In the genomic region with DNA sequence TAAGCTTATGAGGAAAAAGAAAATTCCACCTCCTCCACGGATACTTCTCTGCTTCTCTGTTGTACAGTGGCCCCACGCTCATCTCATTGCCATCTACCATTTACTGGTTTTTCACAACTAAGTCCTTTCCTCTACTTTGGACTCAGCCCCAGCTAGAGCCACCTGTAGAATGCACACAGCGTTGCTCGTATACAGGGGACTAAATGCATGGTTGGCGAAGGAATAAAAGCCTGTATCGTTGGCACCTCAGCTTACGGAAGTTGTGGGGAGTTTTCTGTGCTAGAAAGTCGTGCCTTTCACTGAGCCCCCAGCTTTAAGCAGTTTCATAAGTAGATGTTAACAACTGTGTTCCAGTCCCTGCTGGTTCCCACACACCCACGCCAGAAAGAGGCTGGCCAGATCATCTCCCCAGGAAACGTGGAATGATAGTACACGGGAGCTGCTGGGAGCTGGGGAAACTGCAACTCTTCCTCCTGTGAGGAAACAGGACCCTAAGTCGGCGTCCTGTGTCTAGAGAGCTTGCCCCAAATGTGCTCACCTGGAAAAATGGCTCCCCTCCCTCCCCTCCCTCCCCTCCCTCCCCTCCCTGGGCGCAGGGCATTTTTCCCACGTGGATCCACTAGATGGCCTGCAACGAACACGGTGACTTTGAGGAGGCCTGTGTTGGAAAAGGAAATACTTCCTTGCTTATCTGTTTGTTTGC, we compare ENCODE assay signal across 8 cellular contexts. TPM values are rescaled to one million over a fixed set of nuclear protein-coding genes. Genes with fewer than 3 reads are reported as not detected.
DNase-seq lines count a peak whose midpoint lies in the region; ATAC-seq, FAIRE-seq and TF ChIP-seq lines count a peak whose summit lies in the region.

No MANE protein-coding gene starts in this region.

- peaks cover 3% of the 10 kb centered on the region for H3K27me3 Mint-ChIP-seq in T-helper 1 cell treated with Interleukin-12 subunit alpha and Interleukin-12 subunit beta and Interleukin-4 antibody, amounts not matched to agents 30 μg/mL and 1 μg/mL, for 36 hours (ENCODE audit: low read depth)
- H3K27me3 Mint-ChIP-seq in osteocyte (ENCODE audit: unreplicated experiment), result no peaks in the 10 kb centered on the region

- DNase-seq in T-helper 1 cell, result no peak
- peak; percentile 56 for DNase-seq in RCC 7860 (ENCODE audit: low spot score)
- DNase-seq in fibroblast of pulmonary artery (ENCODE audit: low read depth), result peak; percentile 70
- DNase-seq in osteocyte (ENCODE audit: extremely low spot score, unreplicated experiment), result no peak

- no peak for ATAC-seq in GM18861 (IDR thresholded peaks at IDR 0.05; ENCODE audit: unreplicated experiment)
- ATAC-seq in HG03135 (IDR thresholded peaks at IDR 0.05; ENCODE audit: unreplicated experiment), result no peak
- ATAC-seq in GM18858 (IDR thresholded peaks at IDR 0.05; ENCODE audit: unreplicated experiment), result no peak

- peaks cover 43% of the 10 kb centered on the region for H3K4me1 Mint-ChIP-seq in T-helper 1 cell treated with Interleukin-12 subunit alpha and Interleukin-12 subunit beta and Interleukin-4 antibody, amounts not matched to agents 30 μg/mL and 1 μg/mL, for 36 hours (ENCODE audit: low read depth)
- peaks cover 16% of the 10 kb centered on the region for H3K4me1 Mint-ChIP-seq in osteocyte (ENCODE audit: unreplicated experiment)

- H3K4me3 ChIP-seq in fibroblast of pulmonary artery (replicated peaks; ENCODE audit: low read depth, low read length), result peak overlapping the region; percentile 13

- peak overlapping the region; percentile 6 for H3K27ac Mint-ChIP-seq in T-helper 1 cell treated with Interleukin-12 subunit alpha and Interleukin-12 subunit beta and Interleukin-4 antibody, amounts not matched to agents 30 μg/mL and 1 μg/mL, for 36 hours
- no peak overlapping the region for H3K27ac Mint-ChIP-seq in osteocyte (ENCODE audit: unreplicated experiment)

- H3K4me3 Mint-ChIP-seq in T-helper 1 cell treated with Interleukin-12 subunit alpha and Interleukin-12 subunit beta and Interleukin-4 antibody, amounts not matched to agents 30 μg/mL and 1 μg/mL, for 36 hours, result no peak overlapping the region
- H3K4me3 Mint-ChIP-seq in osteocyte (ENCODE audit: unreplicated experiment), result no peak overlapping the region

- peaks cover 15% of the 10 kb centered on the region for H3K9me3 Mint-ChIP-seq in T-helper 1 cell treated with Interleukin-12 subunit alpha and Interleukin-12 subunit beta and Interleukin-4 antibody, amounts not matched to agents 30 μg/mL and 1 μg/mL, for 36 hours
- peaks cover 6% of the 10 kb centered on the region for H3K9me3 Mint-ChIP-seq in osteocyte (ENCODE audit: unreplicated experiment)

- peak; percentile 55 for TF ChIP-seq CTCF in fibroblast of pulmonary artery (IDR thresholded peaks at IDR 0.05; ENCODE audit: low read length, missing control alignments)
- peak; percentile 56 for TF ChIP-seq CTCF in osteocyte (IDR thresholded peaks at IDR 0.05)

- peaks cover 10% of the 10 kb centered on the region for H3K36me3 Mint-ChIP-seq in T-helper 1 cell treated with Interleukin-12 subunit alpha and Interleukin-12 subunit beta and Interleukin-4 antibody, amounts not matched to agents 30 μg/mL and 1 μg/mL, for 36 hours (ENCODE audit: low read depth)
- no peaks in the 10 kb centered on the region for H3K36me3 Mint-ChIP-seq in osteocyte (ENCODE audit: unreplicated experiment)

- FAIRE-seq in RCC 7860 (lab: Jason Lieb, UNC), result no peak

RNA-seq across cellular contexts. Expression of a gene that starts 43.7 kb away (rescaled TPM):
- total RNA-seq in osteocyte, result not detected in 2 replicates

Comparison
In these comparisons a context has a peak if more than half of its experiments do, and no peak if none do; other contexts are left out.
1. DNase-seq: peak in RCC 7860 (single experiment) and fibroblast of pulmonary artery (single experiment); none in T-helper 1 cell (0 of 5) and osteocyte (single experiment).